Comparison of ENCODE assay signal across 22 cellular contexts in the genomic region with DNA sequence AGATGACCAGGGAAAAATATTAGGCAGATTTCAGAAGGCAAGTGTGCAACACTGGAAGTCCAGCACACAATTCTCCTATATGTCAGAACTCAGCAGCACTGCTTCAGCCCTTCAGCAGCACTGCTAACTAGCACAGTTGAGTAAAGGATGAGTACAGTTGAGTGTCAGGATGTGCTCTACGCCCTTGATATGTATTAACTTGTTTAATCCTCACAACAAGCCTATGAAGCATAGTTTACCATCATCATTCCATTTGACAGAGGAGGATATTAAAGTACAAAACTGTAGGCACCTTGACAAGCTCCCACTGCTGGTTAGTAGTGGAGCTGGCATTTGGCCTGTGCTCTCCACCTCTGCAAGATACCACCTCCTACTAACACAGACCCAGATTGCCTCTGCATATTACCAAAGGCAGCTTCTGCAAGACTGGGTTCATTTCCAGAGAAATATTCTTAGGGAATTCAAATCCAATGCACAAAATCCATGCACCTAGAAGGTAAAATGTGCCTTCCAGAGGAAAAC.
"Had no signal": no experiment of that assay in that cellular context is flagged by ENCODE, and none has a peak within 500 bp of the region (broad histone marks: within the 10 kb centered on the region; RNA-seq: fewer than 3 reads in every experiment).

No MANE protein-coding gene starts in this region.

- H3K4me3 ChIP-seq: breast epithelium, gastrocnemius medialis, left ventricle myocardium inferior, ovary, prostate gland, right atrium auricular region, upper lobe of right lung had no signal

- DNase-seq: activated CD4-positive, alpha-beta T cell treated with anti-CD3 and anti-CD28 coated beads for 1 hour; activated CD4-positive, alpha-beta T cell treated with anti-CD3 and anti-CD28 coated beads, Interleukin-2, amount 50 U/mL, for 4 hours; activated CD8-positive, alpha-beta memory T cell treated with anti-CD3 and anti-CD28 coated beads for 24 hours; activated CD8-positive, alpha-beta memory T cell treated with anti-CD3 and anti-CD28 coated beads, Interleukin-2, amount 50 U/mL, for 4 hours; activated naive CD4-positive, alpha-beta T cell treated with Interleukin-2 at 50 U/mL for 16 hours; activated naive CD8-positive, alpha-beta T cell treated with anti-CD3 and anti-CD28 coated beads for 36 hours; activated T-cell treated with anti-CD3 and anti-CD28 coated beads, Interleukin-2, amount 50 U/mL, for 24 hours; cerebellar nuclear complex; gastrocnemius medialis; hippocampal formation; left ventricle myocardium inferior; ovary; stimulated activated CD4-positive, alpha-beta T cell treated with anti-CD3 and anti-CD28 coated beads, Interleukin-4, amount 100 ng/mL, for 24 hours; stimulated activated naive CD8-positive, alpha-beta T cell treated with anti-CD3 and anti-CD28 coated beads, Interleukin-15, Interleukin-2, amounts not matched to agents 100 U/mL and 50 U/mL, for 24 hours; SW 1271; upper lobe of right lung; WERI-Rb-1 had no signal

- H3K4me1 ChIP-seq: breast epithelium, gastrocnemius medialis, left ventricle myocardium inferior, prostate gland, right atrium auricular region, upper lobe of right lung had no signal

- FAIRE-seq: astrocyte, endometrium had no signal

- H3K9me3 ChIP-seq: breast epithelium, gastrocnemius medialis, ovary, prostate gland, upper lobe of right lung had no signal

- H3K27ac ChIP-seq: breast epithelium, gastrocnemius medialis, left ventricle myocardium inferior, ovary, prostate gland, right atrium auricular region, upper lobe of right lung, WERI-Rb-1 had no signal

- H3K36me3 ChIP-seq: breast epithelium, gastrocnemius medialis, left ventricle myocardium inferior, ovary, prostate gland, right atrium auricular region, upper lobe of right lung, WERI-Rb-1 had no signal

- ATAC-seq: gastrocnemius medialis; stimulated activated naive CD8-positive, alpha-beta T cell treated with anti-CD3 and anti-CD28 coated beads, Interleukin-15, Interleukin-2, amounts not matched to agents 100 U/mL and 50 U/mL, for 24 hours had no signal

- H3K27me3 ChIP-seq: breast epithelium, gastrocnemius medialis, ovary, right atrium auricular region, upper lobe of right lung had no signal
